Comparison of ENCODE assay signal across 12 cellular contexts in the genomic region with DNA sequence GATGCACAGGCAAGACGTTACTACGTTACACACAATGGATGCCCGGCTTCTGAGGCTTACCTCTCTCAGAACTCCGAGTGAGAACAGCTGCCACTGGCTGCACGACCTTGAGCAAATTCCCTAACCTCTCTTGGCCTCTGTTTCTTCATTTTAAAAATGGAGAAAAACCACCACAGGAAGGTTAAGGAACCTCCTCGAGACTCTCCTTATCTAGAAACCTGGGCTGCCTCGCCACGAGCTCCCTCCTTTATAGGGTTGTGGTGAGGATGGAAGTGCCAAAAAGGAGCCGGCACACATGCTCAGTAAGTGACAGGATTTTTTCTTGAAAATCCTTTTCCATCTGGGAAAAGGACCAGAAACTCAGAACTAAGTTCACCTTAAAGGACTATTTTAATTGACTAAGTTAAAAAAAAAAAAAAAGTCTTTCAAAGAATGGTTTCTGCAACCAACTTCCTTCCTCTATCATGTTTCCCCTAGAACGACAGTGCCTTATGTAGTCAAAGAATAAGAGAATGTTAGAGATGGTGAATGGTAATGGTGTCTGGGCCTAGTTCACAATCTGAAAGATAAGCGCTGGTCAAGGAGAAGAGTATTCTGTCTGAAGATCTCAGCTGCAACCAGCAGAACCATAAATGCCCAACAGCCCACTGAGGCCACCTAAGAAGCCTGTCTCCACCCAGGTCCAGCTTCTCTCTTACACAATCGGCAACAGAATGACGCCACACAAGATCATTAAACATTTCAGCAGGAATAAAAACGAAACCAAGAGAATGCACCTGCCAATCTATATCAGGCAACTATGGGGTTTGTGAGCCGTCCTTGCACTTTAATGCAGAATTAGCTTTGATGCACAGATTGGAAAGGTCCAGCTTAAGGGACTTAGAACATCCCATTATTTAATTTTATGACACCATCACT.
DNase-seq lines count a peak whose midpoint lies in the region; ATAC-seq and TF ChIP-seq lines count a peak whose summit lies in the region.
"Had no signal": no experiment of that assay in that cellular context is flagged by ENCODE, and none has a peak within 500 bp of the region (broad histone marks: within the 10 kb centered on the region; RNA-seq: fewer than 3 reads in every experiment).

No MANE protein-coding gene starts in this region.

- POLR2A ChIA-PET in activated CD8-positive, alpha-beta T cell treated with anti-CD3 and anti-CD28 coated beads, Interleukin-2, amount 10 ng/mL, durations not matched to agents 7 days and 5 days (lab: Charles Lee), result interaction anchor here (0.8 kb wide), 1 partner anchor 40 kb away, joined by 3 read pairs; no protein-coding TSS in a partner anchor

- peaks cover 99% of the 10 kb centered on the region for H4K20me1 ChIP-seq in smooth muscle cell (ENCODE audit: low read depth)

- no peaks in the 10 kb centered on the region for H3K36me3 ChIP-seq in HUES64 (ENCODE audit: insufficient read depth, low read length)
- peaks cover 5% of the 10 kb centered on the region for H3K36me3 ChIP-seq in smooth muscle cell (ENCODE audit: low read depth)

- peaks cover 95% of the 10 kb centered on the region for H3K79me2 ChIP-seq in smooth muscle cell (ENCODE audit: low read depth)

- peaks cover 42% of the 10 kb centered on the region for H3F3A ChIP-seq in smooth muscle cell (ENCODE audit: low read depth)

- H3K27me3 ChIP-seq in HUES64 (ENCODE audit: insufficient read depth, low read length), result no peaks in the 10 kb centered on the region
- no peaks in the 10 kb centered on the region for H3K27me3 ChIP-seq in smooth muscle cell (ENCODE audit: low read depth)
- H3K27me3 ChIP-seq: tibial nerve had no signal

- H3K9ac ChIP-seq in HUES64 (ENCODE audit: low read depth, low read length) (no peak overlapping the region), smooth muscle cell (ENCODE audit: low read depth) (no peak overlapping the region)

- WGBS in HUES64, result 92% methylated on average over 14 of the region's 15 CpGs
- 91% methylated on average over 15 of the region's 15 CpGs for WGBS in smooth muscle cell (ENCODE audit: low lambda C conversion rate)

- H3K4me2 ChIP-seq in smooth muscle cell, result no peak overlapping the region

- H3K36me3 Mint-ChIP-seq in activated CD8-positive, alpha-beta T cell treated with anti-CD3 and anti-CD28 coated beads, Interleukin-2, amount 10 ng/mL, durations not matched to agents 7 days and 5 days (ENCODE audit: low read depth), result peaks cover 17% of the 10 kb centered on the region
- H3K36me3 Mint-ChIP-seq in memory B cell, result peaks cover 12% of the 10 kb centered on the region

- H3K4me1 Mint-ChIP-seq in activated CD8-positive, alpha-beta T cell treated with anti-CD3 and anti-CD28 coated beads, Interleukin-2, amount 10 ng/mL, durations not matched to agents 7 days and 5 days (ENCODE audit: low read depth), result peaks cover 44% of the 10 kb centered on the region
- H3K4me1 Mint-ChIP-seq in memory B cell, result peaks cover 47% of the 10 kb centered on the region

- no peaks in the 10 kb centered on the region for H3K27me3 Mint-ChIP-seq in activated CD8-positive, alpha-beta T cell treated with anti-CD3 and anti-CD28 coated beads, Interleukin-2, amount 10 ng/mL, durations not matched to agents 7 days and 5 days (ENCODE audit: low read depth)
- H3K27me3 Mint-ChIP-seq in memory B cell, result no peaks in the 10 kb centered on the region

- H3K9me3 Mint-ChIP-seq in activated CD8-positive, alpha-beta T cell treated with anti-CD3 and anti-CD28 coated beads, Interleukin-2, amount 10 ng/mL, durations not matched to agents 7 days and 5 days (ENCODE audit: insufficient read depth), result no peaks in the 10 kb centered on the region
- H3K9me3 Mint-ChIP-seq in memory B cell, result no peaks in the 10 kb centered on the region

- DNase-seq in Ammon's horn (ENCODE audit: low spot score), result peak; percentile 3
- no peak for DNase-seq in activated CD8-positive, alpha-beta T cell treated with anti-CD3 and anti-CD28 coated beads, Interleukin-2, amount 10 ng/mL, durations not matched to agents 7 days and 5 days
- no peak for DNase-seq in memory B cell (ENCODE audit: low spot score in 2 of 2)
- no peak for DNase-seq in smooth muscle cell (lab: John Stamatoyannopoulos, UW; ENCODE audit: unreplicated experiment)
- no peak for DNase-seq in DMS79 (lab: John Stamatoyannopoulos, UW)
- no peak for DNase-seq in activated gamma-delta T cell (lab: John Stamatoyannopoulos, UW)
- DNase-seq: Caco-2; NCI-H1092; stimulated activated CD4-positive, alpha-beta T cell treated with anti-CD3 and anti-CD28 coated beads, Interleukin-1b, Interleukin-23, amount 100 ng/mL, for 48 hours had no signal

- CTCF ChIA-PET in activated CD8-positive, alpha-beta T cell treated with anti-CD3 and anti-CD28 coated beads, Interleukin-2, amount 10 ng/mL, durations not matched to agents 7 days and 5 days (lab: Charles Lee), result interaction anchor here (0.8 to 0.9 kb wide), 3 partner anchors 25 to 288 kb away, joined by 3 read pairs; no protein-coding TSS in a partner anchor

- H3K9me3 ChIP-seq in HUES64 (ENCODE audit: insufficient read depth, low read depth, low read length) (no peaks in the 10 kb centered on the region), smooth muscle cell (replicated peaks; ENCODE audit: low read depth) (no peaks in the 10 kb centered on the region)
- H3K9me3 ChIP-seq: Caco-2, tibial nerve had no signal

- TF ChIP-seq CTCF in smooth muscle cell (IDR thresholded peaks at IDR 0.05; ENCODE audit: borderline replicate concordance, insufficient read depth, poor library complexity, severe bottlenecking), result no peak

- peak overlapping the region; percentile 53 for H3K4me3 Mint-ChIP-seq in activated CD8-positive, alpha-beta T cell treated with anti-CD3 and anti-CD28 coated beads, Interleukin-2, amount 10 ng/mL, durations not matched to agents 7 days and 5 days
- H3K4me3 Mint-ChIP-seq in memory B cell, result peak overlapping the region; percentile 65

- H2AFZ ChIP-seq in smooth muscle cell (ENCODE audit: low read depth), result no peak overlapping the region

- peak; percentile 58 for ATAC-seq in activated CD8-positive, alpha-beta T cell treated with anti-CD3 and anti-CD28 coated beads, Interleukin-2, amount 10 ng/mL, durations not matched to agents 7 days and 5 days
- ATAC-seq in memory B cell (ENCODE audit: low read depth), result peak; percentile 76
- no peak for ATAC-seq in GM21786 (IDR thresholded peaks at IDR 0.05; ENCODE audit: unreplicated experiment)

- H3K4me1 ChIP-seq in HUES64 (ENCODE audit: insufficient read depth, low read length) (peaks cover 37% of the 10 kb centered on the region), smooth muscle cell (ENCODE audit: low read depth) (peaks cover 62% of the 10 kb centered on the region)

- H3K4me3 ChIP-seq in HUES64 (ENCODE audit: low read length) (no peak overlapping the region), smooth muscle cell (no peak overlapping the region)
- H3K4me3 ChIP-seq: tibial nerve had no signal

- H3K27ac Mint-ChIP-seq in activated CD8-positive, alpha-beta T cell treated with anti-CD3 and anti-CD28 coated beads, Interleukin-2, amount 10 ng/mL, durations not matched to agents 7 days and 5 days, result peak overlapping the region; percentile 83
- H3K27ac Mint-ChIP-seq in memory B cell, result peak overlapping the region; percentile 89

- H3K27ac ChIP-seq in HUES64 (ENCODE audit: low read depth, low read length) (0 out of 2 replicates have a peak overlapping the region, but pooled peaks have one; percentile 1), smooth muscle cell (ENCODE audit: low read depth) (no peak overlapping the region)
